20 cellular contexts compared by ENCODE assay signal in the genomic region with DNA sequence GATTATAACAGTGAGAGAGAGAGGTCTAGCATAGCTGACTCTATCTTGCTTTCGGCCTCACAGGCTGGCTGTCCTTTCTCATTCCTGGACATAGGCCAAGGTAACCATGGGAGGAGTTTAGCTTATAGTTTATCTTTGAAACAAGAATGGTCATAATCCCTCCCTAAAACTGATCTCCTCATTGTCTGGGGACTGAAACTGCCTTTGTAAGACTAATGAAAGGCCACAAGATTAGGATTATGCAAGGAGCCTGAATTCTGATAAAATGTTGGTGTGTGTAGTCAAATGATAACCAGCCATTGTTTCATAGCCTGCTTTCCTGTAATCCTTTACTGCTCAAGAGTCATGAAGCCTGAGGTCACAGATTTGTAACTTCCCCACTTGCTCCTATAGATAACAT.
DNase-seq lines count a peak whose midpoint lies in the region; ATAC-seq and TF ChIP-seq lines count a peak whose summit lies in the region.
"Had no signal": no experiment of that assay in that cellular context is flagged by ENCODE, and none has a peak within 500 bp of the region (broad histone marks: within the 10 kb centered on the region; RNA-seq: fewer than 3 reads in every experiment).

No MANE protein-coding gene starts in this region.

- no CpG with 5 or more reads among the region's 1 CpG for WGBS in mesendoderm (ENCODE audit: extremely low coverage, insufficient coverage, low lambda C conversion rate)

- no peak overlapping the region for H3K18ac ChIP-seq in mesendoderm (ENCODE audit: low read length)

- DNase-seq in left cardiac atrium (peak; percentile 18), left ventricle myocardium inferior (no peak), brain microvascular endothelial cell (peak; percentile 92), fibroblast of villous mesenchyme (ENCODE audit: low read depth) (peak; percentile 12), mesendoderm (no peak)
- DNase-seq: activated CD4-positive, alpha-beta T cell treated with anti-CD3 and anti-CD28 coated beads, Interleukin-2, amount 50 U/mL, for 4 hours; activated naive CD4-positive, alpha-beta T cell treated with anti-CD3 and anti-CD28 coated beads for 36 hours; glutamatergic neuron; NCI-H1694; NCI-H446 treated with DMSO at 0.1 percent for 48 hours; psoas muscle; stimulated activated CD4-positive, alpha-beta T cell treated with anti-CD3 and anti-CD28 coated beads, Interleukin-12 subunit alpha, Interleukin-12 subunit beta, amount 100 ng/mL, for 4 hours; T-helper 1 cell had no signal

- peaks cover 10% of the 10 kb centered on the region for H3K9me3 ChIP-seq in left ventricle myocardium inferior (replicated peaks)
- H3K9me3 ChIP-seq: ascending aorta, psoas muscle had no signal

- intact Hi-C loops in left cardiac atrium (cut with DNase I) (no loop called here), left ventricle myocardium inferior (cut with micrococcal nuclease) (no loop called here)

- no peak overlapping the region for H3K4ac ChIP-seq in mesendoderm (ENCODE audit: low read depth, low read length)

- no peak overlapping the region for H4K8ac ChIP-seq in mesendoderm (ENCODE audit: low read depth, low read length)

- H2BK15ac ChIP-seq in mesendoderm (replicated peaks; ENCODE audit: low read depth) = no peak overlapping the region

- H3K79me1 ChIP-seq in mesendoderm (ENCODE audit: low read length) = no peaks in the 10 kb centered on the region

- no peak overlapping the region for H3K4me2 ChIP-seq in mesendoderm (ENCODE audit: low read length)
- H3K4me2 ChIP-seq: BLaER1 had no signal

- no peak overlapping the region for H3K23ac ChIP-seq in mesendoderm (ENCODE audit: low read length)

- ATAC-seq in left cardiac atrium (peak in 1 of 2 donors; percentile 23), GM21423 (IDR thresholded peaks at IDR 0.05; ENCODE audit: unreplicated experiment) (no peak), HG03457 (IDR thresholded peaks at IDR 0.05; ENCODE audit: unreplicated experiment) (no peak), HG02642 (IDR thresholded peaks at IDR 0.05; ENCODE audit: poor library complexity, unreplicated experiment) (no peak)
- ATAC-seq: psoas muscle had no signal

- H3K79me2 ChIP-seq in mesendoderm (ENCODE audit: control insufficient read depth, insufficient read depth, low read length) = no peaks in the 10 kb centered on the region

- no peak overlapping the region for H2AK5ac ChIP-seq in mesendoderm (ENCODE audit: low read length)

- no peak overlapping the region for H3K4me3 ChIP-seq in left ventricle myocardium inferior
- H3K4me3 ChIP-seq in brain microvascular endothelial cell (ENCODE audit: low read depth, low read length) = no peak overlapping the region
- H3K4me3 ChIP-seq in fibroblast of villous mesenchyme (ENCODE audit: low read depth, low read length) = no peak overlapping the region
- H3K4me3 ChIP-seq in mesendoderm (ENCODE audit: low read length) = no peak overlapping the region
- H3K4me3 ChIP-seq: ascending aorta, BLaER1, psoas muscle had no signal

- H2BK120ac ChIP-seq in mesendoderm (ENCODE audit: low read depth, low read length) = no peak overlapping the region

- TF ChIP-seq CTCF in left ventricle myocardium inferior (IDR thresholded peaks at IDR 0.05; ENCODE audit: borderline replicate concordance) (no peak), brain microvascular endothelial cell (IDR thresholded peaks at IDR 0.05; ENCODE audit: low read depth, low read length, missing control alignments) (no peak), fibroblast of villous mesenchyme (IDR thresholded peaks at IDR 0.05; ENCODE audit: insufficient read depth, low read depth, low read length) (no peak)

- H3K9ac ChIP-seq in mesendoderm (ENCODE audit: low read length) = no peak overlapping the region
- H3K9ac ChIP-seq: BLaER1 had no signal

- no peak overlapping the region for H3K56ac ChIP-seq in mesendoderm (ENCODE audit: low read length)

- no peak overlapping the region for H2BK5ac ChIP-seq in mesendoderm (ENCODE audit: low read length)

- no peaks in the 10 kb centered on the region for H3K27me3 ChIP-seq in left ventricle myocardium inferior (ENCODE audit: low read depth)
- no peaks in the 10 kb centered on the region for H3K27me3 ChIP-seq in brain microvascular endothelial cell (replicated peaks)
- no peaks in the 10 kb centered on the region for H3K27me3 ChIP-seq in mesendoderm (ENCODE audit: insufficient read depth, low read length, poor library complexity)
- H3K27me3 ChIP-seq: ascending aorta, BLaER1 had no signal

- in situ Hi-C loops in brain microvascular endothelial cell (cut with HindIII; ENCODE audit: low pct_ligation_motif_present, low sequenced_read_pairs) = no loop called here

- H4K5ac ChIP-seq in mesendoderm (ENCODE audit: low read length) = no peak overlapping the region

- H3K4me1 ChIP-seq in left ventricle myocardium inferior = no peaks in the 10 kb centered on the region
- no peaks in the 10 kb centered on the region for H3K4me1 ChIP-seq in mesendoderm (ENCODE audit: control insufficient read depth, low read depth, low read length)
- H3K4me1 ChIP-seq: ascending aorta, BLaER1, psoas muscle had no signal

- H3K27ac ChIP-seq in left ventricle myocardium inferior (replicated peaks) (no peak overlapping the region), brain microvascular endothelial cell (peak overlapping the region; percentile 84), mesendoderm (ENCODE audit: low read depth, low read length) (no peak overlapping the region)
- H3K27ac ChIP-seq: ascending aorta, BLaER1, epithelial cell of prostate, psoas muscle, VCaP had no signal

- H3K36me3 ChIP-seq in left ventricle myocardium inferior = no peaks in the 10 kb centered on the region
- no peaks in the 10 kb centered on the region for H3K36me3 ChIP-seq in brain microvascular endothelial cell (replicated peaks)
- no peaks in the 10 kb centered on the region for H3K36me3 ChIP-seq in mesendoderm (ENCODE audit: control insufficient read depth, insufficient read depth, low read length)
- H3K36me3 ChIP-seq: ascending aorta, BLaER1 had no signal

Comparison
In these comparisons a context has a peak if more than half of its experiments do, and no peak if none do; other contexts are left out.
1. DNase-seq: peak in left cardiac atrium (single experiment), brain microvascular endothelial cell (single experiment) and fibroblast of villous mesenchyme (single experiment); none in left ventricle myocardium inferior (single experiment) and mesendoderm (single experiment).